ENCODE assay signal across 8 cellular contexts in the genomic region with DNA sequence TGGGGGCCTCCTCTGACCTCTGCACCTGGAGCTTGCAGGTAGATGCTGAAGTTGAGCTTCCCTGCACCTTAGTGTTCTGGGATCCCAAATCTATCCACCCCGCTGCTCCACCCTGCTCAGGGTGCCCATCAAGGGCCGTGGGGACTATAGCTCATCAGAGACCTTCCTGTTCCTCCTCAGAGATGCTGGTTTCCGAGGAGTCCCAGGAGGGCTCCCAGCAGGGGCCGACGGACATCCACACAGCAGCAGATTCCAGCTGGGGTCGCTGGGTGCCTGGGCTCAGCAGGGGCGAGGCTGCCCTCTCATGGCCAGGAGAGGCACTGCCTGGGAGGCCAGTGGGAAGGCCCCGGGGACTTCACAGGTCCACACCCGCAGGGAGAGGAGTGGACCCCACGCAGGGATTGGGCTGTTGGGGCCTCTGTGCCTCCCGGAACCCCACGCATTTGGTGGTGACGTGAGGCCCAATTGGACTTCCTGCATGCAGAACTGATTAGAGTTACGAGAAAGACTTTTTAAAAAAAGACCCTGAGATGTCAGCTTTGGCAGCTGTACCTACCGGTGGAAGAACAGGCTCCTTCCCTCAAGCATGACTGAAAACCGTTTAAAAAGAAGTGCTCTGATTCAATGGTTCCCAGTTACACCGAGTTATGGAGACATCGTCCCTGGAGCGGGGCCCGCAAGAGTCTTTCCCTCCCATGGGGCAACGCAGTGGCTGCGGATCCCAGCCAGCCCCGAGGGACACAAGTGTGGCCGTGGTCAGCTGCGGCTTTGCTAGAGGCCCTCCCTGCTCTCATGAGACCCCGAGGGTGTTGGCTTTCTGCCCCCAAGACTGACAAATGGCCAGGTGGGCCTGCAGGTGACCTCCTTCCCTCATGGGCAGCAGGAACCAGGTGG. TPM values are rescaled to one million over a fixed set of nuclear protein-coding genes. Genes with fewer than 3 reads are reported as not detected.
DNase-seq lines count a peak whose midpoint lies in the region; ATAC-seq and TF ChIP-seq lines count a peak whose summit lies in the region.

No MANE protein-coding gene starts in this region.

- H3K9me3 Mint-ChIP-seq in activated naive CD4-positive, alpha-beta T cell treated with anti-CD3 and anti-CD28 coated beads for 36 hours: no peaks in the 10 kb centered on the region

- H3K27me3 Mint-ChIP-seq in activated naive CD4-positive, alpha-beta T cell treated with anti-CD3 and anti-CD28 coated beads for 36 hours (ENCODE audit: low read depth): no peaks in the 10 kb centered on the region

- H3K4me1 ChIP-seq in BLaER1 treated with 17β-estradiol and CSF1 and Interleukin-3, amounts not matched to agents 10 nM and 100 nM: peaks cover 51 to 69% (median 60%) of the 10 kb centered on the region in 10 experiments
- H3K4me1 ChIP-seq in SJCRH30 (peaks cover 26% of the 10 kb centered on the region), gastroesophageal sphincter (peaks cover 0 to 25% (median 7%) of the 10 kb centered on the region in 3 donors), upper lobe of right lung (peaks cover 30% of the 10 kb centered on the region)

- H3K9ac ChIP-seq in BLaER1 treated with 17β-estradiol and CSF1 and Interleukin-3, amounts not matched to agents 10 nM and 100 nM: peak overlapping the region in 10 of 11 experiments; percentile 39 to 77 (median 66); a peak in 21 of 22 replicates

- H3K27me3 ChIP-seq in BLaER1 treated with 17β-estradiol and CSF1 and Interleukin-3, amounts not matched to agents 10 nM and 100 nM: no peaks in the 10 kb centered on the region
- H3K27me3 ChIP-seq in SJCRH30 (no peaks in the 10 kb centered on the region), gastroesophageal sphincter (peaks cover 29% of the 10 kb centered on the region), upper lobe of right lung (no peaks in the 10 kb centered on the region)

- no peaks in the 10 kb centered on the region for H3K36me3 Mint-ChIP-seq in activated naive CD4-positive, alpha-beta T cell treated with anti-CD3 and anti-CD28 coated beads for 36 hours (ENCODE audit: low read depth)

- peak overlapping the region; percentile 84 for H3K27ac Mint-ChIP-seq in activated naive CD4-positive, alpha-beta T cell treated with anti-CD3 and anti-CD28 coated beads for 36 hours

- TF ChIP-seq CTCF in gastroesophageal sphincter (IDR thresholded peaks at IDR 0.05) (peak in 3 of 4 experiments; percentile 88 to 98 (median 89)), upper lobe of right lung (IDR thresholded peaks at IDR 0.05) (peak; percentile 96)

- peaks cover 27% of the 10 kb centered on the region for H3K4me1 Mint-ChIP-seq in activated naive CD4-positive, alpha-beta T cell treated with anti-CD3 and anti-CD28 coated beads for 36 hours (ENCODE audit: low read depth)

- 25% methylated on average over 8 of the region's 26 CpGs; no CpG with 5 or more reads in 1 of the 2 donors for WGBS in gastroesophageal sphincter (ENCODE audit: low coverage in 1 of 2), 2 donors

- peak overlapping the region; percentile 52 for H3K4me3 Mint-ChIP-seq in activated naive CD4-positive, alpha-beta T cell treated with anti-CD3 and anti-CD28 coated beads for 36 hours

- peak; percentile 68 for ATAC-seq in GM19328 (IDR thresholded peaks at IDR 0.05; ENCODE audit: unreplicated experiment)
- peak; percentile 79 for ATAC-seq in gastroesophageal sphincter
- peak; percentile 90 for ATAC-seq in upper lobe of right lung

- TF ChIP-seq EP300 in gastroesophageal sphincter (IDR thresholded peaks at IDR 0.05): no peak

- no peak for TF ChIP-seq POLR2A in gastroesophageal sphincter (IDR thresholded peaks at IDR 0.05)

- peak; percentile 38 for DNase-seq in Jurkat, Clone E6-1 (ENCODE audit: low read depth, low spot score)
- DNase-seq in SJCRH30 (peak; percentile 92 to 97), pons (ENCODE audit: low spot score) (peak; percentile 28), upper lobe of right lung (peak; percentile 87)
- peak; percentile 85 for DNase-seq in activated naive CD4-positive, alpha-beta T cell treated with anti-CD3 and anti-CD28 coated beads for 36 hours

- no peaks in the 10 kb centered on the region for H3K36me3 ChIP-seq in BLaER1 treated with 17β-estradiol and CSF1 and Interleukin-3, amounts not matched to agents 10 nM and 100 nM
- H3K36me3 ChIP-seq in SJCRH30 (no peaks in the 10 kb centered on the region), gastroesophageal sphincter (no peaks in the 10 kb centered on the region), upper lobe of right lung (no peaks in the 10 kb centered on the region)

- H3K4me2 ChIP-seq in BLaER1 treated with 17β-estradiol and CSF1 and Interleukin-3, amounts not matched to agents 10 nM and 100 nM: peak overlapping the region; percentile 78 to 97 (median 85)

- intact Hi-C loops in activated naive CD4-positive, alpha-beta T cell treated with anti-CD3 and anti-CD28 coated beads for 36 hours (cut with micrococcal nuclease): loop anchor here (1.0 to 5.0 kb wide), 4 partner anchors 117 to 230 kb away; partner anchors contain the start of genes CABLES2 and RPS21
- intact Hi-C loops in upper lobe of right lung (cut with DNase I): loop anchor here (5.0 kb wide), 1 partner anchor 115 kb away; no protein-coding TSS in a partner anchor

- H4K20me1 ChIP-seq in BLaER1 treated with 17β-estradiol and CSF1 and Interleukin-3, amounts not matched to agents 10 nM and 100 nM: peaks cover 0 to 5% (median 0%) of the 10 kb centered on the region in 11 experiments; a peak in 1 of 22 replicates

- H3K27ac ChIP-seq in BLaER1 treated with 17β-estradiol and CSF1 and Interleukin-3, amounts not matched to agents 10 nM and 100 nM: peak overlapping the region; percentile 44 to 84 (median 74); a peak in 21 of 22 replicates
- H3K27ac ChIP-seq in SJCRH30: no peak overlapping the region
- H3K27ac ChIP-seq in gastroesophageal sphincter: peak overlapping the region in 3 of 4 donors; percentile 63 to 78 (median 65)
- H3K27ac ChIP-seq in upper lobe of right lung: peak overlapping the region; percentile 83

- peak overlapping the region in 5 of 10 experiments; percentile 2 to 46 (median 12); a peak in 5 of 20 replicates for H3K4me3 ChIP-seq in BLaER1 treated with 17β-estradiol and CSF1 and Interleukin-3, amounts not matched to agents 10 nM and 100 nM
- H3K4me3 ChIP-seq in Jurkat, Clone E6-1 (ENCODE audit: low read length): no peak overlapping the region
- H3K4me3 ChIP-seq in SJCRH30: no peak overlapping the region
- H3K4me3 ChIP-seq in gastroesophageal sphincter: no peak overlapping the region
- H3K4me3 ChIP-seq in upper lobe of right lung: no peak overlapping the region

- CTCF ChIA-PET in activated naive CD4-positive, alpha-beta T cell treated with anti-CD3 and anti-CD28 coated beads for 36 hours (lab: Charles Lee): interaction anchor here (0.6 to 2.8 kb wide), 18 partner anchors 11 to 206 kb away, joined by 3 to 40 read pairs (median 4); partner anchors contain the start of gene SLCO4A1

- H3K9me3 ChIP-seq in BLaER1 treated with 17β-estradiol and CSF1 and Interleukin-3, amounts not matched to agents 10 nM and 100 nM (replicated peaks in 1 of 11): no peaks in the 10 kb centered on the region
- H3K9me3 ChIP-seq in SJCRH30 (replicated peaks) (no peaks in the 10 kb centered on the region), gastroesophageal sphincter (no peaks in the 10 kb centered on the region), upper lobe of right lung (no peaks in the 10 kb centered on the region)

RNA-seq across cellular contexts. Expression of gene SLCO4A1, which starts 25.3 kb away (rescaled TPM):
- 30.1 TPM for polyA plus RNA-seq in Jurkat, Clone E6-1 (2012; ENCODE audit: insufficient read depth, insufficient read length)
- 3.9 and 5.8 TPM in 2 replicates for total RNA-seq in SJCRH30 (2014; rRNA removed; shearing (Covaris generic))
- total RNA-seq in activated naive CD4-positive, alpha-beta T cell treated with anti-CD3 and anti-CD28 coated beads for 36 hours: 10 to 100 TPM; 22.4 to 22.6 TPM
- total RNA-seq in gastroesophageal sphincter (10 to 100 TPM; 15.9 to 20.2 (median 19.2) TPM), upper lobe of right lung (63.3 TPM)

Comparison
In these comparisons a context has a peak if more than half of its experiments do, and no peak if none do; other contexts are left out.
1. DNase-seq: peak in every context shown above with its lines; median percentile 94 in SJCRH30; 87 in upper lobe of right lung; 85 in activated naive CD4-positive, alpha-beta T cell treated with anti-CD3 and anti-CD28 coated beads for 36 hours; 38 in Jurkat, Clone E6-1; 28 in pons.